Comparison of ENCODE assay signal across 29 cellular contexts in genomic region chr16:86095906-86096485, GRCh38.
DNase-seq lines count a peak whose midpoint lies in the region; ATAC-seq, FAIRE-seq and TF ChIP-seq lines count a peak whose summit lies in the region.
"Had no signal": no experiment of that assay in that cellular context is flagged by ENCODE, and none has a peak within 500 bp of the region (broad histone marks: within the 10 kb centered on the region; RNA-seq: fewer than 3 reads in every experiment).

No MANE protein-coding gene starts in this region.

- H3K4me1 ChIP-seq in right lobe of liver = no peaks in the 10 kb centered on the region
- H3K4me1 ChIP-seq in HepG2 (ENCODE audit: insufficient read depth, low read length) = peaks cover 17% of the 10 kb centered on the region
- H3K4me1 ChIP-seq in endodermal cell (ENCODE audit: control insufficient read depth, insufficient read depth, low read length) = no peaks in the 10 kb centered on the region
- H3K4me1 ChIP-seq in neuronal stem cell (ENCODE audit: control insufficient read depth in 2 of 2, insufficient read depth in 1 of 2, low read depth in 1 of 2, low read length in 2 of 2) = peaks cover 0 to 5% of the 10 kb centered on the region in 2 donors
- H3K4me1 ChIP-seq: A549 had no signal

- no peaks in the 10 kb centered on the region for H3K9me3 ChIP-seq in right lobe of liver
- no peaks in the 10 kb centered on the region for H3K9me3 ChIP-seq in HepG2 (ENCODE audit: low read length)
- H3K9me3 ChIP-seq in endodermal cell (ENCODE audit: control insufficient read depth, low read length) = no peaks in the 10 kb centered on the region
- H3K9me3 ChIP-seq in neuronal stem cell (replicated peaks in 1 of 2; ENCODE audit: control insufficient read depth in 2 of 2, insufficient read depth in 1 of 2, low read depth in 1 of 2, low read length in 2 of 2) = peaks cover 0 to 3% of the 10 kb centered on the region in 2 donors
- H3K9me3 ChIP-seq: A549; BLaER1 treated with 17β-estradiol and CSF1 and Interleukin-3, amounts not matched to agents 10 nM and 100 nM had no signal

- H3K36me3 Mint-ChIP-seq in endodermal cell (ENCODE audit: low read depth) (no peaks in the 10 kb centered on the region), mesothelial cell of epicardium (no peaks in the 10 kb centered on the region)
- H3K36me3 Mint-ChIP-seq: CD4-positive, alpha-beta memory T cell had no signal

- no peaks in the 10 kb centered on the region for H3K36me3 ChIP-seq in right lobe of liver
- H3K36me3 ChIP-seq in HepG2 (replicated peaks in 1 of 2; ENCODE audit: control insufficient read depth in 1 of 2, insufficient read depth in 2 of 2, low read length in 2 of 2) = no peaks in the 10 kb centered on the region
- no peaks in the 10 kb centered on the region for H3K36me3 ChIP-seq in endodermal cell (ENCODE audit: control insufficient read depth, insufficient read depth, low read length)
- no peaks in the 10 kb centered on the region for H3K36me3 ChIP-seq in neuronal stem cell (replicated peaks in 1 of 2; ENCODE audit: control insufficient read depth in 2 of 2, insufficient read depth in 2 of 2, low read length in 2 of 2)
- H3K36me3 ChIP-seq: BLaER1 treated with 17β-estradiol and CSF1 and Interleukin-3, amounts not matched to agents 10 nM and 100 nM had no signal

- no peaks in the 10 kb centered on the region for H3K79me2 ChIP-seq in HepG2 (ENCODE audit: insufficient read depth, low read length)

- H3K27ac ChIP-seq in right lobe of liver (no peak overlapping the region), HepG2 (ENCODE audit: extremely low read length, insufficient read depth, low read length) (no peak overlapping the region), endodermal cell (ENCODE audit: low read depth, low read length) (no peak overlapping the region), neuronal stem cell (replicated peaks; ENCODE audit: low read length) (no peak overlapping the region), caudate nucleus (ENCODE audit: low read depth, low read length) (no peak overlapping the region)
- H3K27ac ChIP-seq: A549; BLaER1 treated with 17β-estradiol and CSF1 and Interleukin-3, amounts not matched to agents 10 nM and 100 nM; PC-9 had no signal

- ATAC-seq in right lobe of liver (peak in 1 of 4 donors; percentile 34), HepG2 (no peak), HG03469 (IDR thresholded peaks at IDR 0.05; ENCODE audit: unreplicated experiment) (no peak)
- ATAC-seq: A549, GM23338 had no signal

- no TSS peak for BruUV-seq in HepG2 (replicated peaks; lab: Mats Ljungman, UMichigan)

- H3K23ac ChIP-seq in neuronal stem cell (ENCODE audit: low read depth, low read length, poor library complexity) = peak overlapping the region; percentile 25

- FAIRE-seq in HepG2 (lab: Jason Lieb, UNC) = no peak
- FAIRE-seq: A549, G401.6 had no signal

- TF ChIP-seq CTCF in right lobe of liver (IDR thresholded peaks at IDR 0.05) (no peak), HepG2 (CRISPR knock-in tag; IDR thresholded peaks at IDR 0.05) (no peak), endodermal cell (conservative IDR thresholded peaks at IDR 0.05) (no peak), mesothelial cell of epicardium (IDR thresholded peaks at IDR 0.05; ENCODE audit: unreplicated experiment) (no peak)

- intact Hi-C loops in right lobe of liver (cut with DNase I) (no loop called here), HepG2 (cut with micrococcal nuclease; ENCODE audit: unreplicated experiment) (no loop called here)

- no peaks in the 10 kb centered on the region for H3K79me1 ChIP-seq in neuronal stem cell (ENCODE audit: low read depth, low read length)

- no peak overlapping the region for H3K4me3 ChIP-seq in right lobe of liver
- H3K4me3 ChIP-seq in HepG2 (replicated peaks in 1 of 3; ENCODE audit: insufficient read depth in 1 of 3, low read depth in 2 of 3, low read length in 3 of 3) = no peak overlapping the region
- H3K4me3 ChIP-seq in endodermal cell (ENCODE audit: low read length) = no peak overlapping the region
- peak overlapping the region in 1 of 2 donors; percentile 37 for H3K4me3 ChIP-seq in neuronal stem cell (ENCODE audit: low read length in 2 of 2)
- H3K4me3 ChIP-seq: A549; BLaER1 treated with 17β-estradiol and CSF1 and Interleukin-3, amounts not matched to agents 10 nM and 100 nM; GM23338; PC-9 had no signal

- in situ Hi-C loops in HepG2 (cut with HindIII; ENCODE audit: extremely low pct_ligation_motif_present, low pct_unique_long_range_greater_than_20kb) = no loop called here

- TF ChIP-seq EP300 in HepG2 (IDR thresholded peaks at IDR 0.05; ENCODE audit: low read depth in 2 of 2, low read length in 2 of 2) (no peak), HepG2 (CRISPR knock-in tag; IDR thresholded peaks at IDR 0.05; ENCODE audit: borderline replicate concordance) (no peak)

- CTCF ChIA-PET in HepG2 (lab: Yijun Ruan, JAX; ENCODE audit: low intra/inter-chr PET ratio, low total read pairs) = no interaction called here

- H3K27ac Mint-ChIP-seq in endodermal cell (no peak overlapping the region), mesothelial cell of epicardium (no peak overlapping the region)
- H3K27ac Mint-ChIP-seq: GM23338, H9 had no signal

- no peak overlapping the region for H3K18ac ChIP-seq in neuronal stem cell (ENCODE audit: low read length)

- no peak overlapping the region for H4K91ac ChIP-seq in neuronal stem cell (ENCODE audit: low read depth, low read length, poor library complexity)

- H3K9me3 Mint-ChIP-seq in endodermal cell = peaks cover 2% of the 10 kb centered on the region
- H3K9me3 Mint-ChIP-seq in mesothelial cell of epicardium = peaks cover 4% of the 10 kb centered on the region
- H3K9me3 Mint-ChIP-seq: CD4-positive, alpha-beta memory T cell; H9 had no signal

- H3K27me3 ChIP-seq in right lobe of liver = no peaks in the 10 kb centered on the region
- no peaks in the 10 kb centered on the region for H3K27me3 ChIP-seq in HepG2 (ENCODE audit: control insufficient read depth in 1 of 2, insufficient read depth in 2 of 2, low read length in 2 of 2)
- H3K27me3 ChIP-seq in endodermal cell (ENCODE audit: control insufficient read depth, insufficient read depth, low read length, poor library complexity, severe bottlenecking) = peaks cover 3% of the 10 kb centered on the region
- peaks cover 0 to 2% (median 0%) of the 10 kb centered on the region in 3 experiments for H3K27me3 ChIP-seq in neuronal stem cell (ENCODE audit: control insufficient read depth in 3 of 3, insufficient read depth in 3 of 3, low read depth in 1 of 3, low read length in 3 of 3)
- H3K27me3 ChIP-seq: BLaER1 treated with 17β-estradiol and CSF1 and Interleukin-3, amounts not matched to agents 10 nM and 100 nM had no signal

- H2BK12ac ChIP-seq in neuronal stem cell (ENCODE audit: low read length) = no peak overlapping the region

- POLR2A ChIA-PET in HepG2 (lab: Yijun Ruan, JAX) = no interaction called here

- DNase-seq in right lobe of liver = peak in 2 of 3 donors; percentile 18 to 24
- DNase-seq in HepG2 (ENCODE audit: low spot score) = no peak
- peak; percentile 24 for DNase-seq in endodermal cell
- DNase-seq in neuronal stem cell (ENCODE audit: low spot score) = no peak
- no peak for DNase-seq in mesothelial cell of epicardium (ENCODE audit: low spot score in 2 of 2, unreplicated experiment in 2 of 2)
- DNase-seq in caudate nucleus (lab: John Stamatoyannopoulos, UW) = no peak
- DNase-seq: AML-193; CD4-positive, alpha-beta memory T cell; COR-L47; DMS53; H9; KBM-7; MV-4-11; NCI-H1105 treated with DMSO at 0.1 percent for 48 hours; NCI-H146; NCI-H1930; NCI-H2107; NCI-H446; NCI-H524 treated with DMSO at 0.1 percent for 48 hours; NCI-H774; NK-92 treated with Interleukin-12 subunit alpha and Interleukin-12 subunit beta, amount 100 ng/mL, for 24 hours; PC-9; RPMI8226; SHP77 had no signal

- 83% methylated on average over 1 of the region's 6 CpGs for WGBS in right lobe of liver (ENCODE audit: insufficient coverage, low coverage, low lambda C conversion rate, missing lambda C conversion rate)
- 37% methylated on average over 6 of the region's 6 CpGs for WGBS in HepG2 (ENCODE audit: low lambda C conversion rate)
- WGBS in endodermal cell (ENCODE audit: insufficient coverage in 1 of 2, insufficient read length in 1 of 2), 2 experiments = 89 to 100% methylated on average over 2 to 6 of the region's 6 CpGs
- WGBS in neuronal stem cell (ENCODE audit: extremely low coverage in 2 of 2, insufficient read length in 2 of 2, insufficient replicate concordance in 1 of 2), 2 donors = no CpG with 5 or more reads among the region's 6 CpGs

- H3K14ac ChIP-seq in neuronal stem cell (ENCODE audit: low read length) = no peak overlapping the region

- no peak for TF ChIP-seq RAD21 in HepG2 (CRISPR knock-in tag; IDR thresholded peaks at IDR 0.05)

- H3K4ac ChIP-seq in neuronal stem cell (ENCODE audit: low read length) = no peak overlapping the region

- H3K4me1 Mint-ChIP-seq in endodermal cell (no peaks in the 10 kb centered on the region), mesothelial cell of epicardium (peaks cover 8% of the 10 kb centered on the region)
- H3K4me1 Mint-ChIP-seq: CD4-positive, alpha-beta memory T cell had no signal

- no peaks in the 10 kb centered on the region for H4K20me1 ChIP-seq in HepG2 (ENCODE audit: insufficient read depth, low read length)
- H4K20me1 ChIP-seq: BLaER1 treated with 17β-estradiol and CSF1 and Interleukin-3, amounts not matched to agents 10 nM and 100 nM had no signal

- no peak overlapping the region for H2BK5ac ChIP-seq in neuronal stem cell (ENCODE audit: low read length)

- H3K4me3 Mint-ChIP-seq in endodermal cell = no peak overlapping the region
- no peak overlapping the region for H3K4me3 Mint-ChIP-seq in mesothelial cell of epicardium
- H3K4me3 Mint-ChIP-seq: CD4-positive, alpha-beta memory T cell; GM23338; H9 had no signal

- peaks cover 2% of the 10 kb centered on the region for H3K27me3 Mint-ChIP-seq in endodermal cell (ENCODE audit: insufficient read depth)
- H3K27me3 Mint-ChIP-seq in mesothelial cell of epicardium (ENCODE audit: low read depth) = peaks cover 52% of the 10 kb centered on the region

- no peak for TF ChIP-seq POLR2A in right lobe of liver (IDR thresholded peaks at IDR 0.05)
- no peak for TF ChIP-seq POLR2A in HepG2 (IDR thresholded peaks at IDR 0.05; ENCODE audit: insufficient read depth in 1 of 2, low read depth in 2 of 2, low read length in 2 of 2)

- no peak overlapping the region for H3K4me2 ChIP-seq in HepG2 (ENCODE audit: low read depth, low read length)
- H3K4me2 ChIP-seq in neuronal stem cell (ENCODE audit: insufficient read depth, low read length, poor library complexity, severe bottlenecking) = no peak overlapping the region
- H3K4me2 ChIP-seq: A549, GM23338, PC-9 had no signal

- peak overlapping the region; percentile 93 for H4K8ac ChIP-seq in neuronal stem cell (ENCODE audit: low read depth, low read length)

- H2BK15ac ChIP-seq in neuronal stem cell (ENCODE audit: low read length) = no peak overlapping the region

- H2AK5ac ChIP-seq in neuronal stem cell (ENCODE audit: low read depth, low read length) = no peak overlapping the region

- no peak overlapping the region for H2BK120ac ChIP-seq in neuronal stem cell (ENCODE audit: low read depth, low read length)

- H2AFZ ChIP-seq in HepG2 (ENCODE audit: low read length) (no peak overlapping the region), neuronal stem cell (ENCODE audit: low read length) (no peak overlapping the region)
- H2AFZ ChIP-seq: GM23338, PC-9 had no signal

- no peak overlapping the region for H3K9ac ChIP-seq in HepG2 (ENCODE audit: insufficient read depth, low read depth, low read length)
- H3K9ac ChIP-seq in endodermal cell (ENCODE audit: extremely low read depth, low read length, poor library complexity, severe bottlenecking) = no peak overlapping the region
- no peak overlapping the region for H3K9ac ChIP-seq in neuronal stem cell (ENCODE audit: low read depth, low read length, poor library complexity)
- H3K9ac ChIP-seq: BLaER1 treated with 17β-estradiol and CSF1 and Interleukin-3, amounts not matched to agents 10 nM and 100 nM had no signal

Comparison
In these comparisons a context has a peak if more than half of its experiments do, and no peak if none do; other contexts are left out.
1. DNase-seq: peak in right lobe of liver (2 of 3) and endodermal cell (single experiment); none in HepG2 (single experiment), neuronal stem cell (single experiment), mesothelial cell of epicardium (0 of 2) and caudate nucleus (0 of 61).